ENCODE assay signal across 8 cellular contexts in the genomic region with DNA sequence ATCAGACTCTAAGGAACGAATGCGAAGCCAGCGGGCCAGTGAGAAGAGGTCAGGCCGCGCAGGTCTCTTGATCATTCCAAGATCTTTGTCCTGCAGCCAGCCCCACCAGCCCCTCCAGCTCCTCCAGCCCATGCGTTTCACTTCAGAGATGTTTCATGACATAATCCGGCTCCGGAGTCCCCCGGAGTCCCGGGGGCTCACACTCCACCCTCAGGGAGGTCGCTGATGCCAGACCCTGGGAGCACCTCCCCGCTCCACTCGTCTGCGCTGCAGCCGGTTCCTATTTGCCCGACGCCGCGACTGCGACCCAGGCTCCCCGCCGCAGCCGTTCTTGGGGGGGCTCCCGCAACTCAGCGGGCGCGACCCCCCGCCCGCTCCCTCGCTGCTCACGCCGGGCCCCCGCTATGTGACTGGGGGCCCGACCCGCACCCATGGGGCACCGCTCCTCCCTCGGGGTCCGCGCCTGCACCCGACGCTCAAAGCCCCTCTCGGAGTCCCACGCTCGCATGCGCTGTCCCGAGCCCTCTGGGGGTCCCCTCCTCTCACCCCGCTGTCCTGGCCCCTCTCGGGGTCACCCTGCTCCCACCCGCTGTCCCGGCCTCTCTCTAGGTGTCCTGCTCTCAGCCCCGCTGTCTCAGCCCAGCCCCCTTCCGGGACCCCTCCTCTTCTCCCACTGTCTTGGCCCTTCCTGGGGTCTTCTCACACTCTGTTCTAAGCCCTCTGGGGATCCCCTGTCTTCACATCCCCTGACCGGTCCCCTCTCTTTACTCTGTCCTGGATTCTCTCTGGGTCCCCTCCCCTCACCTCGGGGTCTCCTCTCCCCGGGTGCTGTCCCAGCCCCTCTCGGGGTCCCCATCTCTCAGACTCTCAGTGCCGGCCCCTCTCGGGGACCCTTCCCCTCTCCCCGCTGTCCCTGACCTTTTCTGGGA. TPM values are rescaled to one million over a fixed set of nuclear protein-coding genes. Genes with fewer than 3 reads are reported as not detected.
DNase-seq lines count a peak whose midpoint lies in the region; ATAC-seq and TF ChIP-seq lines count a peak whose summit lies in the region.

No MANE protein-coding gene starts in this region.

- intact Hi-C loops in mucosa of descending colon (cut with DNase I, micrococcal nuclease): loop anchor here in 1 of 2 donors (10.0 kb wide), 1 partner anchor 187 kb away; no protein-coding TSS in a partner anchor

- no peak overlapping the region for H3K27ac ChIP-seq in urinary bladder (ENCODE audit: low read depth)

- H3K4me3 ChIP-seq in mucosa of descending colon: peak overlapping the region; percentile 70
- peak overlapping the region; percentile 91 for H3K4me3 ChIP-seq in urinary bladder (ENCODE audit: low read depth, low read length)

- no peaks in the 10 kb centered on the region for H3K9me3 Mint-ChIP-seq in T-helper 1 cell treated with Interleukin-12 subunit alpha and Interleukin-12 subunit beta and Interleukin-4 antibody, amounts not matched to agents 30 μg/mL and 1 μg/mL, for 36 hours

- whole genome bisulfite sequencing in urinary bladder: under 1% methylated on average over 59 of the region's 59 CpGs

- H3K27ac Mint-ChIP-seq in T-helper 1 cell treated with Interleukin-12 subunit alpha and Interleukin-12 subunit beta and Interleukin-4 antibody, amounts not matched to agents 30 μg/mL and 1 μg/mL, for 36 hours: peak overlapping the region; percentile 63

- H3K36me3 ChIP-seq in mucosa of descending colon (ENCODE audit: low read depth): no peaks in the 10 kb centered on the region
- H3K36me3 ChIP-seq in urinary bladder (ENCODE audit: insufficient read depth): no peaks in the 10 kb centered on the region

- DNase-seq in NCI-H2227 (lab: John Stamatoyannopoulos, UW; ENCODE audit: unreplicated experiment): peak; percentile 17
- DNase-seq in NCI-H2227 treated with DMSO at 0.1 percent for 48 hours (lab: John Stamatoyannopoulos, UW): no peak
- DNase-seq in effector CD4-positive, alpha-beta T cell: peak; percentile 6
- DNase-seq in mucosa of descending colon: peak; percentile 41 to 69 (median 57)
- no peak for DNase-seq in SKM-1 treated with dmso at 0.1 percent for 144 hours (lab: John Stamatoyannopoulos, UW; ENCODE audit: unreplicated experiment)

- peak overlapping the region; percentile 92 for H3K4me3 Mint-ChIP-seq in T-helper 1 cell treated with Interleukin-12 subunit alpha and Interleukin-12 subunit beta and Interleukin-4 antibody, amounts not matched to agents 30 μg/mL and 1 μg/mL, for 36 hours

- H3K9me3 ChIP-seq in mucosa of descending colon: no peaks in the 10 kb centered on the region

- peaks cover 18% of the 10 kb centered on the region for H3K4me1 ChIP-seq in mucosa of descending colon (ENCODE audit: low read depth)
- H3K4me1 ChIP-seq in urinary bladder (ENCODE audit: insufficient read depth): no peaks in the 10 kb centered on the region

- H3K36me3 Mint-ChIP-seq in T-helper 1 cell treated with Interleukin-12 subunit alpha and Interleukin-12 subunit beta and Interleukin-4 antibody, amounts not matched to agents 30 μg/mL and 1 μg/mL, for 36 hours (ENCODE audit: low read depth): peaks cover 2% of the 10 kb centered on the region

- TF ChIP-seq CTCF in mucosa of descending colon (IDR thresholded peaks at IDR 0.05): no peak

- H3K4me1 Mint-ChIP-seq in T-helper 1 cell treated with Interleukin-12 subunit alpha and Interleukin-12 subunit beta and Interleukin-4 antibody, amounts not matched to agents 30 μg/mL and 1 μg/mL, for 36 hours (ENCODE audit: low read depth): peaks cover 35% of the 10 kb centered on the region

- ATAC-seq in mucosa of descending colon (no peak), HG02759 (IDR thresholded peaks at IDR 0.05; ENCODE audit: unreplicated experiment) (no peak)

- peaks cover 13% of the 10 kb centered on the region for H3K27me3 Mint-ChIP-seq in T-helper 1 cell treated with Interleukin-12 subunit alpha and Interleukin-12 subunit beta and Interleukin-4 antibody, amounts not matched to agents 30 μg/mL and 1 μg/mL, for 36 hours (ENCODE audit: low read depth)

RNA-seq across cellular contexts. Expression of a gene that starts 1.1 kb away (rescaled TPM):
- 10 to 100 TPM; 49.5 to 72.3 (median 52.8) TPM for total RNA-seq in mucosa of descending colon
- total RNA-seq in urinary bladder: 33.6 TPM
- polyA plus RNA-seq in urinary bladder: 19.8 TPM

RNA-seq across cellular contexts. Expression of a gene that starts 4.7 kb away (rescaled TPM):
- total RNA-seq in mucosa of descending colon (10 to 100 TPM; 35.2 to 56.4 (median 50.9) TPM), urinary bladder (49.4 TPM)
- 19.0 TPM for polyA plus RNA-seq in urinary bladder

Comparison
In these comparisons a context has a peak if more than half of its experiments do, and no peak if none do; other contexts are left out.
1. DNase-seq: peak in NCI-H2227 (single experiment), effector CD4-positive, alpha-beta T cell (single experiment) and mucosa of descending colon (3 of 3); none in NCI-H2227 treated with DMSO at 0.1 percent for 48 hours (single experiment) and SKM-1 treated with dmso at 0.1 percent for 144 hours (single experiment).